8 cellular contexts compared by ENCODE assay signal in genomic region chr11:77822126-77822525, GRCh38. TPM values are rescaled to one million over a fixed set of nuclear protein-coding genes. Genes with fewer than 3 reads are reported as not detected.
A peak's percentile ranks its signal among the peaks of the same experiment; 100 is the strongest.
DNase-seq lines count a peak whose midpoint lies in the region; ATAC-seq and TF ChIP-seq lines count a peak whose summit lies in the region.
"Not testable (repeated sequence)": the region's sequence is repeated elsewhere in the genome, so short reads cannot be mapped to it uniquely, and the experiment has no call there.

No MANE protein-coding gene starts in this region.

- H3K36me3 Mint-ChIP-seq in neural progenitor cell; stimulated activated effector memory CD8-positive, alpha-beta T cell treated with anti-CD3 and anti-CD28 coated beads, Interleukin-12 subunit alpha, Interleukin-12 subunit beta, amount 100 ng/mL, for 72 hours: not testable (repeated sequence)

- not testable (repeated sequence) for BruUV-seq in A673 (replicated peaks; lab: Mats Ljungman, UMichigan)

- POLR2A ChIA-PET in A673 (lab: Charles Lee; ENCODE audit: low non-redundant PET); RWPE1 (lab: Yijun Ruan, JAX; ENCODE audit: low non-redundant PET): not testable (repeated sequence)

- H3F3A ChIP-seq in neural progenitor cell (ENCODE audit: low read depth): peaks cover 35% of the 10 kb centered on the region

- H3K27ac ChIP-seq in A673 (ENCODE audit: low read depth, low read length, poor library complexity, severe bottlenecking); brain microvascular endothelial cell; esophagus squamous epithelium; iPS-20b (ENCODE audit: low read length); neural progenitor cell: not testable (repeated sequence)
- peak overlapping the region; percentile 94 for H3K27ac ChIP-seq in RWPE1

- H2AFZ ChIP-seq in neural progenitor cell (replicated peaks): not testable (repeated sequence)

- ATAC-seq in stimulated activated effector memory CD8-positive, alpha-beta T cell treated with anti-CD3 and anti-CD28 coated beads, Interleukin-12 subunit alpha, Interleukin-12 subunit beta, amount 100 ng/mL, for 72 hours: not testable (repeated sequence)

- not testable (repeated sequence) for H3K36me3 ChIP-seq in A673 (ENCODE audit: insufficient read depth, low read length, poor library complexity, severe bottlenecking); HAP-1 (replicated peaks); brain microvascular endothelial cell (replicated peaks); esophagus squamous epithelium; iPS-20b (ENCODE audit: insufficient read depth, low read depth, low read length); neural progenitor cell

- WGBS in esophagus squamous epithelium, 2 donors: 71 to 75% methylated on average over 12 to 13 of the region's 13 CpGs

- not testable (repeated sequence) for H3K9me3 Mint-ChIP-seq in neural progenitor cell; stimulated activated effector memory CD8-positive, alpha-beta T cell treated with anti-CD3 and anti-CD28 coated beads, Interleukin-12 subunit alpha, Interleukin-12 subunit beta, amount 100 ng/mL, for 72 hours

- H4K20me1 ChIP-seq in neural progenitor cell (ENCODE audit: low read depth): peaks cover 21% of the 10 kb centered on the region

- H3K4me1 ChIP-seq in A673 (ENCODE audit: insufficient read depth, low read length, poor library complexity, severe bottlenecking); HAP-1; iPS-20b (ENCODE audit: insufficient read depth, low read length): not testable (repeated sequence)
- H3K4me1 ChIP-seq in esophagus squamous epithelium: peaks cover 4 to 48% (median 18%) of the 10 kb centered on the region in 3 donors
- H3K4me1 ChIP-seq in neural progenitor cell: peaks cover 22% of the 10 kb centered on the region

- intact Hi-C loops in A673 (cut with micrococcal nuclease; ENCODE audit: unreplicated experiment): not testable (repeated sequence)
- intact Hi-C loops in esophagus squamous epithelium (cut with DNase I): loop anchor here (5.0 kb wide), 1 partner anchor 170 kb away; the partner anchor contains the start of gene INTS4

- not testable (repeated sequence) for H3K27me3 Mint-ChIP-seq in neural progenitor cell (ENCODE audit: insufficient read depth, low read depth)

- TF ChIP-seq POLR2A in esophagus squamous epithelium (IDR thresholded peaks at IDR 0.05): not testable (repeated sequence)

- H3K4me1 Mint-ChIP-seq in neural progenitor cell: peaks cover 14% of the 10 kb centered on the region
- peaks cover 19% of the 10 kb centered on the region for H3K4me1 Mint-ChIP-seq in stimulated activated effector memory CD8-positive, alpha-beta T cell treated with anti-CD3 and anti-CD28 coated beads, Interleukin-12 subunit alpha, Interleukin-12 subunit beta, amount 100 ng/mL, for 72 hours

- DNase-seq in A673 (ENCODE audit: low spot score); HAP-1 (ENCODE audit: low spot score in 2 of 2); RWPE1 (ENCODE audit: low spot score); brain microvascular endothelial cell; esophagus squamous epithelium (lab: John Stamatoyannopoulos, UW); neural progenitor cell (ENCODE audit: low spot score); stimulated activated effector memory CD8-positive, alpha-beta T cell treated with anti-CD3 and anti-CD28 coated beads, Interleukin-12 subunit alpha, Interleukin-12 subunit beta, amount 100 ng/mL, for 72 hours (ENCODE audit: low spot score in 2 of 2): not testable (repeated sequence)

- H3K9ac ChIP-seq in iPS-20b (ENCODE audit: low read depth, low read length); neural progenitor cell: not testable (repeated sequence)

- peak overlapping the region; percentile 96 for H3K4me3 Mint-ChIP-seq in neural progenitor cell
- H3K4me3 Mint-ChIP-seq in stimulated activated effector memory CD8-positive, alpha-beta T cell treated with anti-CD3 and anti-CD28 coated beads, Interleukin-12 subunit alpha, Interleukin-12 subunit beta, amount 100 ng/mL, for 72 hours: peak overlapping the region; percentile 93

- H3K27me3 ChIP-seq in A673 (replicated peaks; ENCODE audit: insufficient read depth, low read depth, low read length, poor library complexity); HAP-1 (ENCODE audit: low read depth); brain microvascular endothelial cell (replicated peaks); esophagus squamous epithelium; iPS-20b (ENCODE audit: insufficient read depth, low read length); neural progenitor cell: not testable (repeated sequence)

- H3K79me2 ChIP-seq in neural progenitor cell (ENCODE audit: low read depth): peaks cover 48% of the 10 kb centered on the region

- peak overlapping the region; percentile 85 for H3K4me2 ChIP-seq in neural progenitor cell

- not testable (repeated sequence) for H3K9me3 ChIP-seq in A673 (ENCODE audit: low read depth, low read length, poor library complexity, severe bottlenecking); HAP-1; esophagus squamous epithelium; iPS-20b (ENCODE audit: insufficient read depth, low read depth, low read length); neural progenitor cell (ENCODE audit: low read depth)

- CTCF ChIA-PET in A673 (lab: Charles Lee): interaction anchor here (0.6 kb wide), 1 partner anchor 244 kb away, joined by 3 read pairs; no protein-coding TSS in a partner anchor
- CTCF ChIA-PET in RWPE1 (lab: Yijun Ruan, JAX): not testable (repeated sequence)

- not testable (repeated sequence) for TF ChIP-seq CTCF in A673 (conservative IDR thresholded peaks at IDR 0.05; ENCODE audit: low read depth, low read length); RWPE1 (conservative IDR thresholded peaks at IDR 0.05; ENCODE audit: low read depth); brain microvascular endothelial cell (IDR thresholded peaks at IDR 0.05; ENCODE audit: low read depth, low read length, missing control alignments); esophagus squamous epithelium (IDR thresholded peaks at IDR 0.05); neural progenitor cell (IDR thresholded peaks at IDR 0.05)

- H3K4me3 ChIP-seq in A673 (ENCODE audit: low read depth, low read length, poor library complexity, severe bottlenecking) (peak overlapping the region; percentile 99), HAP-1 (peak overlapping the region; percentile 99), brain microvascular endothelial cell (ENCODE audit: low read depth, low read length) (peak overlapping the region; percentile 87), esophagus squamous epithelium (peak overlapping the region in 3 of 4 donors; percentile 70 to 95 (median 90)), iPS-20b (ENCODE audit: low read length) (peak overlapping the region; percentile 85; the same call in 1 of the 2 replicates), neural progenitor cell (peak overlapping the region; percentile 100)

- in situ Hi-C loops in HAP-1 (cut with MboI; ENCODE audit: low sequenced_read_pairs); brain microvascular endothelial cell (cut with HindIII; ENCODE audit: low pct_ligation_motif_present, low sequenced_read_pairs): not testable (repeated sequence)

- not testable (repeated sequence) for H3K27ac Mint-ChIP-seq in neural progenitor cell; stimulated activated effector memory CD8-positive, alpha-beta T cell treated with anti-CD3 and anti-CD28 coated beads, Interleukin-12 subunit alpha, Interleukin-12 subunit beta, amount 100 ng/mL, for 72 hours

RNA-seq across cellular contexts. Expression of gene AAMDC, which starts 1.2 kb away (rescaled TPM):
- total RNA-seq in A673 (2021) (15.7 and 18.1 TPM in 2 replicates), esophagus squamous epithelium (10 to 100 TPM in 1 of 4 donors, 1 to 10 TPM in 2, under 1 TPM in 1; 0.83 to 15.4 (median 2.2) TPM), neural progenitor cell (ENCODE audit: low replicate concordance) (16.4 and 25.2 TPM in 2 replicates)

RNA-seq across cellular contexts. Expression of gene RSF1, which starts 1.6 kb away (rescaled TPM):
- 94.1 and 112 TPM in 2 replicates for total RNA-seq in A673 (2021)
- 10 to 100 TPM; 14.7 to 37.8 (median 29.1) TPM for total RNA-seq in esophagus squamous epithelium
- 84.0 and 106 TPM in 2 replicates for total RNA-seq in neural progenitor cell (ENCODE audit: low replicate concordance)
